In the genomic region with DNA sequence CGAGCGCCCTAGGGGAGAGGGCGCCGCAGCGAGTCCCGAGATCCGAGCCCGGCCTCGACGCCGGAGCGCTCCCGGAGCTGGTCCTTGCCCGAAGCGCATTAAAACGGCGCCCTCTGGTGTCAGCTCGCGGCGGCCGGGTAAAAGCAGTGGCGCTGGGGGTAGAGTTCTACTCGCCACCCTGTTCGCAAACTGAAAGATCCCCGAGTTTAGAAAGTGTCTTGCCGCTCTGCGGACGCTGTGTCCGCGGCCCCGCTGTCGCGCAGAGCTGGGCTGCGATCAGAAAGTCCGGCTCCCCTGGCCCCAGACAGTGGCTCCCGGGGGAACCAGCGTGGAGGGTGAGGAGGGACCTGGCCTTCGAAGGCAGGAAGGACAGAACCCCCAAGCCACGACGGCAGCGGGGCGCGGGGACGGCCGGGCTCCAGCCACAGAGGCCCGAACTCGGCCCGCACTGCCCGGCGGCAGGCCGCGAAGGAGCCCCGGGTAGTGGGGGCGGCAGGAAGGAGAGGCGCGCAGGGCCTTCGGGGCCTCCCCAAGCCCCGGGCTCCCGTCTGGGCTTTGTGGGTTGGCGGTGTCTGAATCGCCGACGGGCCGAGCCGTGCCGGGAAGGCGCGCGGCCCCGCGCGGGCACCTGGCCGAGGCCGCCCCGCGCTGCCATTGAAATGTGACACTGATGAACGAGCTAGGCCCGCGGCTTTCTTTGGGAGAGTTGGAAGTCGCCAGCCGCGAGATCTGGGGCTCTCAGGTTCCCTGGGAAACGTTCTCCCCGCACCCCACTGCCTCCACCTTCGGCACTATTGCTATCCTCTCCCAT, we compare ENCODE assay signal across 8 cellular contexts. TPM values are rescaled to one million over a fixed set of nuclear protein-coding genes. Genes with fewer than 3 reads are reported as not detected.
DNase-seq lines count a peak whose midpoint lies in the region; ATAC-seq and TF ChIP-seq lines count a peak whose summit lies in the region.

No MANE protein-coding gene starts in this region.

- H3K36me3 Mint-ChIP-seq in GM23338 (ENCODE audit: low read depth) = no peaks in the 10 kb centered on the region

- peaks cover 40% of the 10 kb centered on the region for H3K27me3 ChIP-seq in GM23338 (ENCODE audit: insufficient read depth)

- DNase-seq in COLO668 (lab: John Stamatoyannopoulos, UW; ENCODE audit: unreplicated experiment) = peak; percentile 95
- peak; percentile 92 for DNase-seq in GM23338 (ENCODE audit: low spot score)
- DNase-seq in NCI-H2107 (lab: John Stamatoyannopoulos, UW) = peak; percentile 78
- DNase-seq in activated CD4-positive, alpha-beta T cell treated with anti-CD3 and anti-CD28 coated beads, Interleukin-2, amount 50 U/mL, for 1 hour = peak; percentile 84
- peak; percentile 13 for DNase-seq in cortex of kidney (lab: John Stamatoyannopoulos, UW)
- peak; percentile 90 for DNase-seq in left lobe of liver (ENCODE audit: low spot score)
- DNase-seq in stimulated activated CD4-positive, alpha-beta T cell treated with anti-CD3 and anti-CD28 coated beads, Interleukin-1b, Interleukin-23, amount 100 ng/mL, for 4 hours (ENCODE audit: low read depth in 2 of 2) = peak; percentile 82 to 85

- no peaks in the 10 kb centered on the region for H4K20me1 ChIP-seq in GM23338 (replicated peaks; ENCODE audit: insufficient read depth)

- H2AFZ ChIP-seq in GM23338 = peak overlapping the region; percentile 100

- no peaks in the 10 kb centered on the region for H3K36me3 ChIP-seq in GM23338 (ENCODE audit: insufficient read depth)

- peaks cover 12% of the 10 kb centered on the region for H3K4me1 ChIP-seq in GM23338 (ENCODE audit: insufficient read depth)

- peaks cover 22% of the 10 kb centered on the region for H3K27me3 Mint-ChIP-seq in GM23338 (ENCODE audit: insufficient read depth, low read depth, poor library complexity)

- ATAC-seq in GM23338 (peak; percentile 93), left lobe of liver (peak; percentile 99), HG03439 (IDR thresholded peaks at IDR 0.05; ENCODE audit: unreplicated experiment) (no peak)

- H3K79me2 ChIP-seq in GM23338 (replicated peaks; ENCODE audit: insufficient read depth) = no peaks in the 10 kb centered on the region

- peaks cover 11% of the 10 kb centered on the region for H3K4me1 Mint-ChIP-seq in GM23338

- H3K27ac Mint-ChIP-seq in GM23338 = 0 out of 2 replicates have a peak overlapping the region, but pooled peaks have one; percentile 56

- peak overlapping the region; percentile 90 for H3K4me2 ChIP-seq in GM23338

- H3K27ac ChIP-seq in GM23338 (ENCODE audit: low read depth) = no peak overlapping the region

- H3K9me3 Mint-ChIP-seq in GM23338 = no peaks in the 10 kb centered on the region

- peak overlapping the region; percentile 72 for H3K4me3 ChIP-seq in GM23338

- no peaks in the 10 kb centered on the region for H3K9me2 ChIP-seq in GM23338 (ENCODE audit: insufficient read depth)

- peak; percentile 77 to 96 for TF ChIP-seq CTCF in GM23338 (conservative IDR thresholded peaks at IDR 0.05; ENCODE audit: low read depth in 2 of 2)

- H3F3A ChIP-seq in GM23338 (replicated peaks; ENCODE audit: low read depth) = no peaks in the 10 kb centered on the region

- peak overlapping the region; percentile 73 for H3K4me3 Mint-ChIP-seq in GM23338

TF ChIP-seq in GM23338, 12 proteins besides CTCF, POLR2A, EP300 and RAD21:
- TF ChIP-seq CREB1 (CRISPR knock-in tag; IDR thresholded peaks at IDR 0.05; ENCODE audit: low read depth) = 0 out of 2 replicates have a peak, but pooled peaks have one; percentile 3
- no peak for TF ChIP-seq JUNB (IDR thresholded peaks at IDR 0.05; ENCODE audit: unreplicated experiment)
TF ChIP-seq in GM23338: peak in this region for 1.

RNA-seq across cellular contexts. Expression of gene NFIA, which starts 39.1 kb away (rescaled TPM):
- 0.97 and 2.5 TPM in 2 replicates for total RNA-seq in GM23338 (2014; rRNA removed; shearing (Covaris generic))
- 2.1 and 2.3 TPM in 2 replicates for polyA plus RNA-seq in GM23338 (2016; fragmentation: Nextera tagmentation; extraction: Ambion mirVana)
- total RNA-seq in left lobe of liver = 69.9 TPM

Comparison
In these comparisons a context has a peak if more than half of its experiments do, and no peak if none do; other contexts are left out.
1. DNase-seq: peak in every context shown above with its lines; median percentile 95 in COLO668; 92 in GM23338; 90 in left lobe of liver; 84 in activated CD4-positive, alpha-beta T cell treated with anti-CD3 and anti-CD28 coated beads, Interleukin-2, amount 50 U/mL, for 1 hour; 84 in stimulated activated CD4-positive, alpha-beta T cell treated with anti-CD3 and anti-CD28 coated beads, Interleukin-1b, Interleukin-23, amount 100 ng/mL, for 4 hours; 78 in NCI-H2107; 13 in cortex of kidney.
2. RNA of gene NFIA, which starts 39.1 kb away (total RNA-seq): 69.9 TPM in left lobe of liver (single experiment); 0.97 to 2.5 TPM in GM23338; every median in the first group is over 10 times any median in the second.